ENCODE assay signal across 1 cellular context in genomic region chr6:33586108-33586640, GRCh38.
TF ChIP-seq lines count a peak whose summit lies in the region.

No MANE protein-coding gene starts in this region.

TF ChIP-seq in HCT116, 20 proteins besides CTCF, POLR2A, EP300 and RAD21 (continued from another document):
- TF ChIP-seq EZH2phosphoT487 (IDR thresholded peaks at IDR 0.05; ENCODE audit: borderline replicate concordance): no peak
- TF ChIP-seq, protein P1, sequence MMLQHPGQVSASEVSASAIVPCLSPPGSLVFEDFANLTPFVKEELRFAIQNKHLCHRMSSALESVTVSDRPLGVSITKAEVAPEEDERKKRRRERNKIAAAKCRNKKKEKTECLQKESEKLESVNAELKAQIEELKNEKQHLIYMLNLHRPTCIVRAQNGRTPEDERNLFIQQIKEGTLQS (IDR thresholded peaks at IDR 0.05): no peak
